1 cellular context compared by ENCODE assay signal in the genomic region with DNA sequence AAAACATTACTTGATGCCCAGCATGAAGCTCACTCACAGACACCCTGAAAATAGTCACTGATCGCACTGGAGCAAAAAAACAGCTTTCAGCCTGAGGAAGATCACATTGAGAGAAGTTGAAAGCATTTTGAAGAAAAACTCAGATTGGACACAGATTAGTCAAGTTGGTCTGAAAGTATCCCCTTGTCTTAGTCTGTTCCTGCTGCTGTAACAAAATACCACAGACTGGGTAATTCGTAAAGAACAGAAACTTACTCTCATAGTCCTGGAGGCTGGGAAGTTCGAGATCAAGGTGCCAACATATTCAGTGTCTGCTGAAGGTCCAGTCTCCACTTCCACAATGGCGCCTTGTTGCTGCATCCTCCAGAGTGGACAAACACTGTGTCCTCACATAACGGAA.
TF ChIP-seq lines count a peak whose summit lies in the region.

No MANE protein-coding gene starts in this region.

TF ChIP-seq in HepG2, 621 proteins besides CTCF, POLR2A, EP300 and RAD21:
- TF ChIP-seq ZBTB33 (CRISPR knock-in tag; IDR thresholded peaks at IDR 0.05) (0 out of 2 replicates have a peak, but pooled peaks have one; percentile 52), ZNF12 (CRISPR knock-in tag; IDR thresholded peaks at IDR 0.05) (peak; percentile 90), KMT2B (CRISPR knock-in tag; IDR thresholded peaks at IDR 0.05) (no peak), ZNF616 (CRISPR knock-in tag; IDR thresholded peaks at IDR 0.05; ENCODE audit: low read depth) (no peak), CBX5 (CRISPR knock-in tag; IDR thresholded peaks at IDR 0.05; ENCODE audit: borderline replicate concordance) (no peak), MYPOP (CRISPR knock-in tag; IDR thresholded peaks at IDR 0.05) (no peak), NCOR1 (IDR thresholded peaks at IDR 0.05; ENCODE audit: borderline replicate concordance, low read length) (no peak), RXRA (CRISPR knock-in tag; IDR thresholded peaks at IDR 0.05) (no peak)
- TF ChIP-seq, protein P1, sequence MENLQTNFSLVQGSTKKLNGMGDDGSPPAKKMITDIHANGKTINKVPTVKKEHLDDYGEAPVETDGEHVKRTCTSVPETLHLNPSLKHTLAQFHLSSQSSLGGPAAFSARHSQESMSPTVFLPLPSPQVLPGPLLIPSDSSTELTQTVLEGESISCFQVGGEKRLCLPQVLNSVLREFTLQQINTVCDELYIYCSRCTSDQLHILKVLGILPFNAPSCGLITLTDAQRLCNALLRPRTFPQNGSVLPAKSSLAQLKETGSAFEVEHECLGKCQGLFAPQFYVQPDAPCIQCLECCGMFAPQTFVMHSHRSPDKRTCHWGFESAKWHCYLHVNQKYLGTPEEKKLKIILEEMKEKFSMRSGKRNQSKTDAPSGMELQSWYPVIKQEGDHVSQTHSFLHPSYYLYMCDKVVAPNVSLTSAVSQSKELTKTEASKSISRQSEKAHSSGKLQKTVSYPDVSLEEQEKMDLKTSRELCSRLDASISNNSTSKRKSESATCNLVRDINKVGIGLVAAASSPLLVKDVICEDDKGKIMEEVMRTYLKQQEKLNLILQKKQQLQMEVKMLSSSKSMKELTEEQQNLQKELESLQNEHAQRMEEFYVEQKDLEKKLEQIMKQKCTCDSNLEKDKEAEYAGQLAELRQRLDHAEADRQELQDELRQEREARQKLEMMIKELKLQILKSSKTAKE (CRISPR knock-in tag; IDR thresholded peaks at IDR 0.05; ENCODE audit: borderline replicate concordance): no peak
